In genomic region chr1:150363426-150364230, GRCh38 we compare ENCODE assay signal across 8 cellular contexts. TPM values are rescaled to one million over a fixed set of nuclear protein-coding genes. Genes with fewer than 3 reads are reported as not detected.
DNase-seq lines count a peak whose midpoint lies in the region; ATAC-seq lines count a peak whose summit lies in the region.

Gene RPRD2 (plus strand): TSS chr1:150364147. CDS start chr1:150364715, 568 bp downstream.

- H3K4me1 Mint-ChIP-seq in effector memory CD8-positive, alpha-beta T cell (ENCODE audit: low read depth in 2 of 2), result peaks cover 25 to 34% of the 10 kb centered on the region in 2 donors

- H3K9me3 Mint-ChIP-seq in effector memory CD8-positive, alpha-beta T cell, result no peaks in the 10 kb centered on the region

- peaks cover 48% of the 10 kb centered on the region for H3K36me3 Mint-ChIP-seq in effector memory CD8-positive, alpha-beta T cell (ENCODE audit: insufficient read depth)

- H3K27me3 Mint-ChIP-seq in effector memory CD8-positive, alpha-beta T cell, result no peaks in the 10 kb centered on the region

- ATAC-seq in GM21360 (IDR thresholded peaks at IDR 0.05; ENCODE audit: unreplicated experiment), result peak; percentile 77
- ATAC-seq in effector memory CD8-positive, alpha-beta T cell (replicated peaks), result peak; percentile 91

- DNase-seq in COLO829 (ENCODE audit: low spot score) (peak; percentile 100), HT1080 (ENCODE audit: low read depth) (peak; percentile 98), NOMO-1 treated with DMSO at 0.1 percent for 48 hours (lab: John Stamatoyannopoulos, UW; ENCODE audit: unreplicated experiment) (peak; percentile 98), medulla oblongata (ENCODE audit: extremely low spot score) (peak; percentile 100)
- peak; percentile 95 to 99 for DNase-seq in activated CD8-positive, alpha-beta memory T cell treated with anti-CD3 and anti-CD28 coated beads for 4 hours (ENCODE audit: low read depth in 2 of 2)
- DNase-seq in effector memory CD8-positive, alpha-beta T cell, result peak; percentile 97 to 99 (median 97)
- DNase-seq in stimulated activated CD8-positive, alpha-beta memory T cell treated with anti-CD3 and anti-CD28 coated beads, Interleukin-12 subunit alpha, Interleukin-12 subunit beta, amount 100 ng/mL, for 1 hour (ENCODE audit: low read depth), result peak; percentile 99

- H3K27ac Mint-ChIP-seq in effector memory CD8-positive, alpha-beta T cell, result peak within 1 kb of the TSS; percentile 98 to 99

- peak within 1 kb of the TSS; percentile 96 to 97 for H3K4me3 Mint-ChIP-seq in effector memory CD8-positive, alpha-beta T cell

RNA-seq across cellular contexts. Expression of gene RPRD2, which starts in this region (rescaled TPM):
- total RNA-seq in HT1080 (2014; rRNA removed; shearing (Covaris generic)), result 5.0 and 8.7 TPM in 2 replicates
- polyA plus RNA-seq in HT1080 (2015; cell fraction: cytosol; rRNA removed), result 11.4 and 12.6 TPM in 2 replicates
- 18.9 and 24.2 TPM in 2 replicates for polyA plus RNA-seq in HT1080 (2015; cell fraction: nucleus; rRNA removed)

Comparison
In these comparisons a context has a peak if more than half of its experiments do, and no peak if none do; other contexts are left out.
1. Peak in every context shown above with its lines: DNase-seq and ATAC-seq.